24 cellular contexts compared by ENCODE assay signal in genomic region chr2:45698538-45698937, GRCh38. TPM values are rescaled to one million over a fixed set of nuclear protein-coding genes. Genes with fewer than 3 reads are reported as not detected.
DNase-seq lines count a peak whose midpoint lies in the region; ATAC-seq, FAIRE-seq and TF ChIP-seq lines count a peak whose summit lies in the region.
"Had no signal": no experiment of that assay in that cellular context is flagged by ENCODE, and none has a peak within 500 bp of the region (broad histone marks: within the 10 kb centered on the region; RNA-seq: fewer than 3 reads in every experiment).

No MANE protein-coding gene starts in this region.

- H2BK5ac ChIP-seq in mesenchymal stem cell (ENCODE audit: low read depth, low read length, poor library complexity, severe bottlenecking) = no peak overlapping the region

- H3K4me1 ChIP-seq in mammary epithelial cell (ENCODE audit: insufficient read depth, low read length) (peaks cover 3% of the 10 kb centered on the region), astrocyte (ENCODE audit: insufficient read depth, low read length) (peaks cover 13% of the 10 kb centered on the region), mesenchymal stem cell (ENCODE audit: control insufficient read depth, insufficient read depth, low read depth, low read length) (peaks cover 12% of the 10 kb centered on the region), ovary (ENCODE audit: insufficient read depth) (peaks cover 4% of the 10 kb centered on the region), MM.1S (ENCODE audit: low read length) (peaks cover 11% of the 10 kb centered on the region; the same call in 1 of the 2 replicates), prostate gland (replicated peaks) (no peaks in the 10 kb centered on the region)

- H3K4me1 Mint-ChIP-seq in MCF 10A (ENCODE audit: insufficient read depth, unreplicated experiment) = peaks cover 15% of the 10 kb centered on the region
- peaks cover 19% of the 10 kb centered on the region for H3K4me1 Mint-ChIP-seq in astrocyte (ENCODE audit: low read depth, unreplicated experiment)
- H3K4me1 Mint-ChIP-seq: activated naive CD8-positive, alpha-beta T cell treated with anti-CD3 and anti-CD28 coated beads for 36 hours had no signal

- H4K20me1 ChIP-seq in mammary epithelial cell (ENCODE audit: insufficient read depth, low read length) = no peaks in the 10 kb centered on the region
- H4K20me1 ChIP-seq in astrocyte (ENCODE audit: insufficient read depth, low read length) = peaks cover 7% of the 10 kb centered on the region
- H4K20me1 ChIP-seq in MM.1S (ENCODE audit: insufficient read depth, low read length) = no peaks in the 10 kb centered on the region

- no peak overlapping the region for H3K4me3 Mint-ChIP-seq in MCF 10A (ENCODE audit: unreplicated experiment)
- H3K4me3 Mint-ChIP-seq in astrocyte (ENCODE audit: unreplicated experiment) = no peak overlapping the region
- H3K4me3 Mint-ChIP-seq: activated naive CD8-positive, alpha-beta T cell treated with anti-CD3 and anti-CD28 coated beads for 36 hours; type B pancreatic cell had no signal

- H4K8ac ChIP-seq in mesenchymal stem cell (ENCODE audit: low read length) = peak overlapping the region; percentile 47

- in situ Hi-C loops in mammary epithelial cell (cut with MboI; ENCODE audit: low sequenced_read_pairs in 2 of 2) = no loop called here

- H3F3A ChIP-seq in MM.1S (ENCODE audit: insufficient read depth, low read length) = no peaks in the 10 kb centered on the region

- H3K14ac ChIP-seq in mesenchymal stem cell (ENCODE audit: low read length in 2 of 2) = no peak overlapping the region

- no peaks in the 10 kb centered on the region for H3K27me3 ChIP-seq in mammary epithelial cell (ENCODE audit: insufficient read depth, low read length)
- H3K27me3 ChIP-seq in astrocyte (ENCODE audit: insufficient read depth, low read length) = no peaks in the 10 kb centered on the region
- H3K27me3 ChIP-seq in mesenchymal stem cell (ENCODE audit: control insufficient read depth in 1 of 2, insufficient read depth in 1 of 2, low read length in 2 of 2) = no peaks in the 10 kb centered on the region
- no peaks in the 10 kb centered on the region for H3K27me3 ChIP-seq in ovary
- H3K27me3 ChIP-seq in MM.1S (replicated peaks; ENCODE audit: insufficient read depth, low read length) = no peaks in the 10 kb centered on the region
- H3K27me3 ChIP-seq in prostate gland (replicated peaks; ENCODE audit: insufficient read depth) = no peaks in the 10 kb centered on the region
- H3K27me3 ChIP-seq: brain microvascular endothelial cell, gastroesophageal sphincter had no signal

- no peak overlapping the region for H2BK120ac ChIP-seq in mesenchymal stem cell (ENCODE audit: low read depth, low read length)

- intact Hi-C loops in MCF 10A (cut with micrococcal nuclease) = no loop called here
- intact Hi-C loops in mammary epithelial cell (cut with micrococcal nuclease) = loop anchor here (5.0 kb wide), 1 partner anchor 46 kb away; the partner anchor contains the start of gene PRKCE
- intact Hi-C loops in ovary (cut with DNase I) = no loop called here
- intact Hi-C loops in prostate gland (cut with DNase I) = no loop called here

- H2AK5ac ChIP-seq in mesenchymal stem cell (ENCODE audit: low read length, severe bottlenecking) = peak overlapping the region; percentile 30

- CTCF ChIA-PET in MCF 10A (lab: Yijun Ruan, JAX) (no interaction called here), mammary epithelial cell (lab: Charles Lee; ENCODE audit: low non-redundant PET) (no interaction called here)

- H3K18ac ChIP-seq in mesenchymal stem cell (ENCODE audit: low read depth in 1 of 2, low read length in 2 of 2) = no peak overlapping the region

- H4K91ac ChIP-seq in mesenchymal stem cell (ENCODE audit: low read length) = no peak overlapping the region

- no peaks in the 10 kb centered on the region for H3K9me3 Mint-ChIP-seq in MCF 10A (ENCODE audit: unreplicated experiment)
- H3K9me3 Mint-ChIP-seq in astrocyte (ENCODE audit: unreplicated experiment) = no peaks in the 10 kb centered on the region
- H3K9me3 Mint-ChIP-seq: activated naive CD8-positive, alpha-beta T cell treated with anti-CD3 and anti-CD28 coated beads for 36 hours; activated T-cell treated with anti-CD3 and anti-CD28 coated beads, Interleukin-2, amount 50 U/mL, for 72 hours; IgD-negative memory B cell; type B pancreatic cell had no signal

- H3K9me3 ChIP-seq in mammary epithelial cell (replicated peaks; ENCODE audit: insufficient read depth, low read length) (no peaks in the 10 kb centered on the region), astrocyte (ENCODE audit: insufficient read depth, low read depth, low read length) (no peaks in the 10 kb centered on the region), mesenchymal stem cell (ENCODE audit: control insufficient read depth, low read length) (no peaks in the 10 kb centered on the region), ovary (no peaks in the 10 kb centered on the region), MM.1S (replicated peaks; ENCODE audit: insufficient read depth, low read length) (no peaks in the 10 kb centered on the region), prostate gland (no peaks in the 10 kb centered on the region)
- H3K9me3 ChIP-seq: gastroesophageal sphincter, mucosa of descending colon had no signal

- H3K36me3 Mint-ChIP-seq in MCF 10A (ENCODE audit: insufficient read depth, unreplicated experiment) = no peaks in the 10 kb centered on the region
- no peaks in the 10 kb centered on the region for H3K36me3 Mint-ChIP-seq in astrocyte (ENCODE audit: low read depth, unreplicated experiment)
- H3K36me3 Mint-ChIP-seq: activated naive CD8-positive, alpha-beta T cell treated with anti-CD3 and anti-CD28 coated beads for 36 hours; IgD-negative memory B cell; type B pancreatic cell had no signal

- H3K79me1 ChIP-seq in mesenchymal stem cell (replicated peaks; ENCODE audit: low read length, poor library complexity, severe bottlenecking) = peaks cover 22% of the 10 kb centered on the region

- no peak overlapping the region for H3K23ac ChIP-seq in mesenchymal stem cell (ENCODE audit: low read length in 2 of 2)

- no peaks in the 10 kb centered on the region for H3K9me2 ChIP-seq in MM.1S (replicated peaks; ENCODE audit: insufficient read depth, low read length)

- H3K36me3 ChIP-seq in mammary epithelial cell (ENCODE audit: insufficient read depth, low read length) = no peaks in the 10 kb centered on the region
- H3K36me3 ChIP-seq in astrocyte (ENCODE audit: insufficient read depth, low read length) = no peaks in the 10 kb centered on the region
- H3K36me3 ChIP-seq in mesenchymal stem cell (ENCODE audit: control insufficient read depth in 1 of 2, insufficient read depth in 2 of 2, low read depth in 1 of 2, low read length in 2 of 2) = peaks cover 0 to 2% of the 10 kb centered on the region in 2 experiments
- H3K36me3 ChIP-seq in ovary = no peaks in the 10 kb centered on the region
- H3K36me3 ChIP-seq in MM.1S (replicated peaks; ENCODE audit: insufficient read depth, low read length) = no peaks in the 10 kb centered on the region
- no peaks in the 10 kb centered on the region for H3K36me3 ChIP-seq in prostate gland
- H3K36me3 ChIP-seq: brain microvascular endothelial cell, gastroesophageal sphincter had no signal

- dilution Hi-C loops in mammary epithelial cell (cut with HindIII; ENCODE audit: low sequenced_read_pairs) = no loop called here

- H3K4ac ChIP-seq in mesenchymal stem cell (ENCODE audit: low read depth in 1 of 2, low read length in 2 of 2) = no peak overlapping the region

- TF ChIP-seq EP300 in ovary (IDR thresholded peaks at IDR 0.05) = no peak

- TF ChIP-seq POLR2A in ovary (IDR thresholded peaks at IDR 0.05) (no peak), prostate gland (IDR thresholded peaks at IDR 0.05) (no peak)

- no peak overlapping the region for H2BK15ac ChIP-seq in mesenchymal stem cell (ENCODE audit: low read depth, poor library complexity, severe bottlenecking)

- no peak overlapping the region for H3K9ac ChIP-seq in mammary epithelial cell (ENCODE audit: insufficient read depth, low read length)
- no peak overlapping the region for H3K9ac ChIP-seq in astrocyte (ENCODE audit: low read length)
- peak overlapping the region; percentile 81 for H3K9ac ChIP-seq in mesenchymal stem cell (ENCODE audit: low read length)
- no peak overlapping the region for H3K9ac ChIP-seq in MM.1S (ENCODE audit: low read length)

- H3K79me2 ChIP-seq in mammary epithelial cell (ENCODE audit: insufficient read depth, low read length) = no peaks in the 10 kb centered on the region
- peaks cover 6% of the 10 kb centered on the region for H3K79me2 ChIP-seq in astrocyte (ENCODE audit: insufficient read depth, low read length)
- peaks cover 19% of the 10 kb centered on the region; the same call in 1 of the 2 replicates for H3K79me2 ChIP-seq in MM.1S (ENCODE audit: low read length)

- H3K27ac ChIP-seq in mammary epithelial cell (ENCODE audit: insufficient read depth, low read depth, low read length) = no peak overlapping the region
- no peak overlapping the region for H3K27ac ChIP-seq in astrocyte (ENCODE audit: low read depth, low read length)
- H3K27ac ChIP-seq in mesenchymal stem cell (ENCODE audit: low read length, poor library complexity, severe bottlenecking) = no peak overlapping the region
- H3K27ac ChIP-seq in ovary = no peak overlapping the region
- no peak overlapping the region for H3K27ac ChIP-seq in MM.1S (ENCODE audit: low read length)
- no peak overlapping the region for H3K27ac ChIP-seq in prostate gland
- H3K27ac ChIP-seq: 22Rv1, brain microvascular endothelial cell, C4-2B had no signal

- DNase-seq in MCF 10A (ENCODE audit: unreplicated experiment) (no peak), mammary epithelial cell (no peak), astrocyte (ENCODE audit: low read depth) (no peak), mesenchymal stem cell (no peak), ovary (no peak), MM.1S (no peak), prostate gland (ENCODE audit: low spot score) (no peak)
- DNase-seq: activated naive CD8-positive, alpha-beta T cell treated with anti-CD3 and anti-CD28 coated beads for 36 hours; cortex of kidney; DMS53; mucosa of descending colon; MV-4-11; NCI-H187 treated with DMSO at 0.1 percent for 48 hours; NCI-H345; stimulated activated naive CD8-positive, alpha-beta T cell treated with anti-CD3 and anti-CD28 coated beads, Interleukin-15, Interleukin-2, amounts not matched to agents 100 U/mL and 50 U/mL, for 24 hours; SW 1271 had no signal

- no peak overlapping the region for H3K4me2 ChIP-seq in mammary epithelial cell (ENCODE audit: insufficient read depth, low read depth, low read length)
- H3K4me2 ChIP-seq in astrocyte (ENCODE audit: low read length) = peak overlapping the region; percentile 63
- no peak overlapping the region for H3K4me2 ChIP-seq in mesenchymal stem cell (ENCODE audit: low read length, poor library complexity, severe bottlenecking)
- no peak overlapping the region for H3K4me2 ChIP-seq in MM.1S (ENCODE audit: low read depth, low read length)

- no peak overlapping the region for H3K4me3 ChIP-seq in mammary epithelial cell (replicated peaks in 1 of 3; ENCODE audit: insufficient read depth in 1 of 3, low read depth in 2 of 3, low read length in 3 of 3)
- no peak overlapping the region for H3K4me3 ChIP-seq in astrocyte (ENCODE audit: insufficient read depth, low read depth, low read length)
- H3K4me3 ChIP-seq in mesenchymal stem cell (ENCODE audit: insufficient read depth in 1 of 2, low read depth in 1 of 2, low read length in 2 of 2) = no peak overlapping the region
- no peak overlapping the region for H3K4me3 ChIP-seq in ovary
- no peak overlapping the region for H3K4me3 ChIP-seq in MM.1S (ENCODE audit: low read length)
- H3K4me3 ChIP-seq in prostate gland = no peak overlapping the region
- H3K4me3 ChIP-seq: gastroesophageal sphincter, mucosa of descending colon had no signal

- no peaks in the 10 kb centered on the region for H3K27me3 Mint-ChIP-seq in MCF 10A (ENCODE audit: insufficient read depth, unreplicated experiment)
- H3K27me3 Mint-ChIP-seq in astrocyte (ENCODE audit: low read depth, unreplicated experiment) = no peaks in the 10 kb centered on the region
- H3K27me3 Mint-ChIP-seq: activated naive CD8-positive, alpha-beta T cell treated with anti-CD3 and anti-CD28 coated beads for 36 hours; IgD-negative memory B cell; type B pancreatic cell had no signal

- POLR2A ChIA-PET in MCF 10A (lab: Yijun Ruan, JAX) = no interaction called here

- TF ChIP-seq CTCF in MCF 10A (IDR thresholded peaks at IDR 0.05; ENCODE audit: unreplicated experiment) (no peak), mammary epithelial cell (conservative IDR thresholded peaks at IDR 0.05 in 1 of 2, IDR thresholded peaks at IDR 0.05 in 1 of 2; ENCODE audit: extremely low read depth in 1 of 2, insufficient read depth in 1 of 2, low read depth in 1 of 2, low read length in 2 of 2) (no peak), astrocyte (IDR thresholded peaks at IDR 0.05; ENCODE audit: insufficient read depth, low read depth, low read length) (no peak), ovary (IDR thresholded peaks at IDR 0.05) (no peak), MM.1S (IDR thresholded peaks at IDR 0.05; ENCODE audit: low read length) (no peak), prostate gland (IDR thresholded peaks at IDR 0.05) (no peak)

- ATAC-seq in GM21528 (IDR thresholded peaks at IDR 0.05; ENCODE audit: low FRiP score, unreplicated experiment) = no peak
- ATAC-seq: gastroesophageal sphincter, mucosa of descending colon had no signal

- BruUV-seq in MCF 10A (replicated peaks; lab: Mats Ljungman, UMichigan) (no TSS peak), mammary epithelial cell (replicated peaks; lab: Mats Ljungman, UMichigan) (no TSS peak)

- no peak for FAIRE-seq in astrocyte (lab: Jason Lieb, UNC)

- H3K27ac Mint-ChIP-seq in MCF 10A (ENCODE audit: low read depth, unreplicated experiment) = peak overlapping the region; percentile 41
- peak overlapping the region; percentile 90 for H3K27ac Mint-ChIP-seq in astrocyte (ENCODE audit: unreplicated experiment)
- H3K27ac Mint-ChIP-seq: activated T-cell treated with anti-CD3 and anti-CD28 coated beads, Interleukin-2, amount 50 U/mL, for 72 hours; type B pancreatic cell had no signal

- no peak overlapping the region for H2BK12ac ChIP-seq in mesenchymal stem cell (ENCODE audit: low read length in 2 of 2)

- H2AFZ ChIP-seq in mammary epithelial cell (ENCODE audit: low read depth, low read length) (no peak overlapping the region), astrocyte (ENCODE audit: low read depth, low read length) (no peak overlapping the region), mesenchymal stem cell (ENCODE audit: low read depth, low read length) (no peak overlapping the region), MM.1S (ENCODE audit: low read length) (no peak overlapping the region)

RNA-seq across cellular contexts. Expression of gene PRKCE, which starts 47.1 kb away (rescaled TPM):
- 10.9 and 12.1 TPM in 2 replicates for total RNA-seq in MCF 10A (2022)
- 1 to 10 TPM; 4.3 to 7.2 TPM for total RNA-seq in mammary epithelial cell
- polyA plus RNA-seq in mammary epithelial cell = 2.3 TPM
- polyA minus RNA-seq in mammary epithelial cell = 14.0 TPM
- total RNA-seq in astrocyte = 11.2 and 12.8 TPM in 2 replicates
- 10.6 TPM for polyA plus RNA-seq in mesenchymal stem cell (2013, experiment 1 of 2)
- polyA plus RNA-seq in mesenchymal stem cell (2013, experiment 2 of 2) = 11.5 TPM
- 10 to 100 TPM; 12.3 to 22.8 (median 15.7) TPM for total RNA-seq in ovary
- 1 to 10 TPM; 3.1 to 4.8 TPM for polyA plus RNA-seq in ovary
- total RNA-seq in prostate gland = 10 to 100 TPM in 1 of 2 donors, 1 to 10 TPM in 1; 7.2 to 25.4 TPM
